13 cellular contexts compared by ENCODE assay signal in the genomic region with DNA sequence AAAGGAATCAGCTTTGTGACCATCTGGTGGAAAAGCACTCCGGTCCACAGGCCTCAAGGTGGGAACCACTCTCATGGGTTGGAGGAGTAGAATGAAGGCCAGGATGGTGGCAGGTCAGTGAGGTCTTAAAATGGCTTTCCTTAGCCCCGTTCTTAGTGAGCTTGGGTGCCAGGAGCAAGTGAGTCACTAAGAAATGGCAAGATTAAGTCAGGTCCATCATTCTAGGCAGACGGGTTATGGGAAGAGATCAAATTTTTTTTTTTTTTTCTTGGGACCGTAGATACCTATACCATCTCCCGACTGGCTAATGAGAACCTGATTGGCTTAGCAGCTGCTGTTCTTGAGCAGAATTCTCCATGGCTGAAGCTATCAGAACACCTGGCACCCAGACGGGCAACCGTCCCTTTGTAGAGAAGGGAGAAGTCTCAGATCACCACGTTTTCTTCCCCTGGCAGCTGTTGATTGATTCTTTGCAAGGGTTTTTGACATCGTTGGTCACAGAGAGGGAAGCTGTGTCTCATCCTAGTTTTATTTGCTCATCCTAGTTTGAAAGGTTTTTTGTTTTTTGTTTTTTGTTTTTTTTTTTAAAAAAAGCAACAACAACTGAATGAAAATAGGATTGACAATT.
DNase-seq lines count a peak whose midpoint lies in the region; ATAC-seq and TF ChIP-seq lines count a peak whose summit lies in the region.
"Had no signal": no experiment of that assay in that cellular context is flagged by ENCODE, and none has a peak within 500 bp of the region (broad histone marks: within the 10 kb centered on the region; RNA-seq: fewer than 3 reads in every experiment).

No MANE protein-coding gene starts in this region.

- peaks cover 40% of the 10 kb centered on the region for H3K36me3 Mint-ChIP-seq in type B pancreatic cell

- peaks cover 48% of the 10 kb centered on the region for H3K4me1 ChIP-seq in Panc1 (ENCODE audit: control insufficient read depth, insufficient read depth, low read length)
- peaks cover 7 to 22% of the 10 kb centered on the region in 2 donors for H3K4me1 ChIP-seq in left lung

- H3K4me3 ChIP-seq in Panc1 (ENCODE audit: low read depth in 2 of 2, low read length in 2 of 2) (no peak overlapping the region), left lung (no peak overlapping the region)
- H3K4me3 ChIP-seq: gastroesophageal sphincter had no signal

- peak overlapping the region; percentile 86 for H3K27ac Mint-ChIP-seq in type B pancreatic cell
- H3K27ac Mint-ChIP-seq: stimulated activated naive CD8-positive, alpha-beta T cell treated with anti-CD3 and anti-CD28 coated beads, Interleukin-15, Interleukin-2, amounts not matched to agents 100 ng/mL and 50 ng/mL, for 24 hours had no signal

- H3K9me3 Mint-ChIP-seq in type B pancreatic cell: no peaks in the 10 kb centered on the region
- H3K9me3 Mint-ChIP-seq: activated T-cell treated with anti-CD3 and anti-CD28 coated beads, Interleukin-2, amount 50 U/mL, for 4 hours; stimulated activated naive CD8-positive, alpha-beta T cell treated with anti-CD3 and anti-CD28 coated beads, Interleukin-15, Interleukin-2, amounts not matched to agents 100 ng/mL and 50 ng/mL, for 24 hours had no signal

- ATAC-seq in Panc1: 0 out of 2 replicates have a peak, but pooled peaks have one; percentile 27
- peak; percentile 3 for ATAC-seq in left lung
- no peak for ATAC-seq in GM19467 (IDR thresholded peaks at IDR 0.05; ENCODE audit: unreplicated experiment)
- ATAC-seq in HG02884 (IDR thresholded peaks at IDR 0.05; ENCODE audit: unreplicated experiment): no peak
- ATAC-seq: activated T-cell treated with anti-CD3 and anti-CD28 coated beads, Interleukin-2, amount 50 U/mL, for 4 hours had no signal

- H3K4me1 Mint-ChIP-seq in type B pancreatic cell (ENCODE audit: unreplicated experiment): peaks cover 65% of the 10 kb centered on the region

- H3K27me3 Mint-ChIP-seq in type B pancreatic cell: no peaks in the 10 kb centered on the region
- H3K27me3 Mint-ChIP-seq: stimulated activated naive CD8-positive, alpha-beta T cell treated with anti-CD3 and anti-CD28 coated beads, Interleukin-15, Interleukin-2, amounts not matched to agents 100 ng/mL and 50 ng/mL, for 24 hours had no signal

- H3K27ac ChIP-seq in Panc1 (ENCODE audit: low read length) (peak overlapping the region; percentile 83), left lung (peak overlapping the region; percentile 69 to 81)

- H3K4me3 Mint-ChIP-seq in type B pancreatic cell: no peak overlapping the region
- H3K4me3 Mint-ChIP-seq: activated T-cell treated with anti-CD3 and anti-CD28 coated beads, Interleukin-2, amount 50 U/mL, for 4 hours; stimulated activated naive CD8-positive, alpha-beta T cell treated with anti-CD3 and anti-CD28 coated beads, Interleukin-15, Interleukin-2, amounts not matched to agents 100 ng/mL and 50 ng/mL, for 24 hours had no signal

- no TSS peak for BruUV-seq in Panc1 (replicated peaks; lab: Mats Ljungman, UMichigan)

- intact Hi-C loops in Panc1 (cut with micrococcal nuclease; ENCODE audit: unreplicated experiment) (no loop called here), left lung (cut with DNase I) (loop anchor here in 1 of 2 donors (10.0 kb wide), 1 partner anchor 60 kb away; no protein-coding TSS in a partner anchor)

- in situ Hi-C loops in Panc1 (cut with HindIII; ENCODE audit: low pct_unique_long_range_greater_than_20kb, low sequenced_read_pairs): no loop called here

- H3K9me3 ChIP-seq in Panc1 (ENCODE audit: control insufficient read depth, insufficient read depth, low read depth, low read length): no peaks in the 10 kb centered on the region
- no peaks in the 10 kb centered on the region for H3K9me3 ChIP-seq in left lung
- H3K9me3 ChIP-seq: gastroesophageal sphincter had no signal

- H3K27me3 ChIP-seq in Panc1 (ENCODE audit: control insufficient read depth, insufficient read depth, low read length) (no peaks in the 10 kb centered on the region), left lung (no peaks in the 10 kb centered on the region)
- H3K27me3 ChIP-seq: gastroesophageal sphincter had no signal

- TF ChIP-seq CTCF in Panc1 (IDR thresholded peaks at IDR 0.05) (no peak), left lung (IDR thresholded peaks at IDR 0.05) (no peak), type B pancreatic cell (conservative IDR thresholded peaks at IDR 0.05) (no peak)

- POLR2A ChIA-PET in Panc1 (lab: Charles Lee): interaction anchor here (0.7 kb wide), 1 partner anchor 32 kb away, joined by 3 read pairs; no protein-coding TSS in a partner anchor

- no peaks in the 10 kb centered on the region for H3K36me3 ChIP-seq in Panc1 (ENCODE audit: control insufficient read depth, insufficient read depth, low read length)
- H3K36me3 ChIP-seq in left lung: peaks cover 0 to 8% of the 10 kb centered on the region in 2 donors

- CTCF ChIA-PET in Panc1 (lab: Charles Lee): no interaction called here

- DNase-seq in NCI-H2196 (lab: John Stamatoyannopoulos, UW; ENCODE audit: unreplicated experiment) (peak; percentile 26), NCI-H2196 treated with DMSO at 0.1 percent for 48 hours (lab: John Stamatoyannopoulos, UW; ENCODE audit: unreplicated experiment) (no peak), Panc1 (ENCODE audit: low read depth, low spot score) (no peak), left lung (no peak), type B pancreatic cell (ENCODE audit: extremely low spot score, unreplicated experiment) (no peak), Kasumi-1 (lab: John Stamatoyannopoulos, UW) (no peak)
- DNase-seq: activated T-cell treated with anti-CD3 and anti-CD28 coated beads, Interleukin-2, amount 50 U/mL, for 4 hours; midbrain; NCI-H345 had no signal

Comparison
In these comparisons a context has a peak if more than half of its experiments do, and no peak if none do; other contexts are left out.
1. ATAC-seq: peak in Panc1 (single experiment) and left lung (single experiment); none in GM19467 (single experiment) and HG02884 (single experiment).